ENCODE assay signal across 15 cellular contexts in genomic region chr16:85401917-85402766, GRCh38.
DNase-seq lines count a peak whose midpoint lies in the region; ATAC-seq, FAIRE-seq and TF ChIP-seq lines count a peak whose summit lies in the region.
"Had no signal": no experiment of that assay in that cellular context is flagged by ENCODE, and none has a peak within 500 bp of the region (broad histone marks: within the 10 kb centered on the region; RNA-seq: fewer than 3 reads in every experiment).

No MANE protein-coding gene starts in this region.

- no peaks in the 10 kb centered on the region for H3K27me3 Mint-ChIP-seq in activated CD4-positive, alpha-beta memory T cell treated with anti-CD3 and anti-CD28 coated beads for 36 hours
- no peaks in the 10 kb centered on the region for H3K27me3 Mint-ChIP-seq in activated CD4-positive, alpha-beta memory T cell treated with anti-CD3 and anti-CD28 coated beads, Interleukin-2, amount 10 ng/mL, durations not matched to agents 7 days and 5 days
- H3K27me3 Mint-ChIP-seq in T-helper 17 cell: no peaks in the 10 kb centered on the region
- H3K27me3 Mint-ChIP-seq: activated naive CD4-positive, alpha-beta T cell treated with anti-CD3 and anti-CD28 coated beads, Interleukin-2, amount 50 U/mL, for 24 hours had no signal

- H3K9me3 ChIP-seq in T-helper 17 cell (ENCODE audit: control insufficient read depth, low read length, poor library complexity, severe bottlenecking): no peaks in the 10 kb centered on the region
- no peaks in the 10 kb centered on the region for H3K9me3 ChIP-seq in kidney (ENCODE audit: control insufficient read depth in 1 of 2, low read length in 2 of 2)
- H3K9me3 ChIP-seq: heart right ventricle had no signal

- no peaks in the 10 kb centered on the region for H3K9me3 Mint-ChIP-seq in activated CD4-positive, alpha-beta memory T cell treated with anti-CD3 and anti-CD28 coated beads for 36 hours
- H3K9me3 Mint-ChIP-seq in activated CD4-positive, alpha-beta memory T cell treated with anti-CD3 and anti-CD28 coated beads, Interleukin-2, amount 10 ng/mL, durations not matched to agents 7 days and 5 days: no peaks in the 10 kb centered on the region
- H3K9me3 Mint-ChIP-seq: activated naive CD4-positive, alpha-beta T cell treated with anti-CD3 and anti-CD28 coated beads, Interleukin-2, amount 50 U/mL, for 24 hours had no signal

- no peaks in the 10 kb centered on the region for H3K4me1 Mint-ChIP-seq in activated CD4-positive, alpha-beta memory T cell treated with anti-CD3 and anti-CD28 coated beads for 36 hours (ENCODE audit: low read depth)
- no peaks in the 10 kb centered on the region for H3K4me1 Mint-ChIP-seq in activated CD4-positive, alpha-beta memory T cell treated with anti-CD3 and anti-CD28 coated beads, Interleukin-2, amount 10 ng/mL, durations not matched to agents 7 days and 5 days
- H3K4me1 Mint-ChIP-seq in T-helper 17 cell: no peaks in the 10 kb centered on the region
- H3K4me1 Mint-ChIP-seq: activated naive CD4-positive, alpha-beta T cell treated with anti-CD3 and anti-CD28 coated beads, Interleukin-2, amount 50 U/mL, for 24 hours had no signal

- no peak overlapping the region for H3K9ac ChIP-seq in kidney (ENCODE audit: low read length in 2 of 2)

- ATAC-seq in T-helper 17 cell: no peak
- peak; percentile 15 for ATAC-seq in sciatic nerve
- ATAC-seq in HG03442 (IDR thresholded peaks at IDR 0.05; ENCODE audit: unreplicated experiment): no peak

- no peak for FAIRE-seq in kidney (lab: Jason Lieb, UNC)

- no peaks in the 10 kb centered on the region for H3K36me3 Mint-ChIP-seq in activated CD4-positive, alpha-beta memory T cell treated with anti-CD3 and anti-CD28 coated beads for 36 hours
- H3K36me3 Mint-ChIP-seq in activated CD4-positive, alpha-beta memory T cell treated with anti-CD3 and anti-CD28 coated beads, Interleukin-2, amount 10 ng/mL, durations not matched to agents 7 days and 5 days (ENCODE audit: low read depth): no peaks in the 10 kb centered on the region
- H3K36me3 Mint-ChIP-seq in T-helper 17 cell (ENCODE audit: low read depth): no peaks in the 10 kb centered on the region
- H3K36me3 Mint-ChIP-seq: activated naive CD4-positive, alpha-beta T cell treated with anti-CD3 and anti-CD28 coated beads, Interleukin-2, amount 50 U/mL, for 24 hours had no signal

- no peaks in the 10 kb centered on the region for H3K36me3 ChIP-seq in kidney (ENCODE audit: control insufficient read depth in 1 of 2, insufficient read depth in 2 of 2, low read length in 2 of 2)
- H3K36me3 ChIP-seq: heart right ventricle had no signal

- H3K27ac ChIP-seq in kidney (ENCODE audit: low read depth in 2 of 2, low read length in 2 of 2): no peak overlapping the region
- H3K27ac ChIP-seq: HL-60 had no signal

- no peak overlapping the region for H3K27ac Mint-ChIP-seq in activated CD4-positive, alpha-beta memory T cell treated with anti-CD3 and anti-CD28 coated beads for 36 hours
- H3K27ac Mint-ChIP-seq in activated CD4-positive, alpha-beta memory T cell treated with anti-CD3 and anti-CD28 coated beads, Interleukin-2, amount 10 ng/mL, durations not matched to agents 7 days and 5 days: no peak overlapping the region
- H3K27ac Mint-ChIP-seq in T-helper 17 cell: no peak overlapping the region
- H3K27ac Mint-ChIP-seq: activated naive CD4-positive, alpha-beta T cell treated with anti-CD3 and anti-CD28 coated beads, Interleukin-2, amount 50 U/mL, for 24 hours had no signal

- no peak for TF ChIP-seq CTCF in kidney (IDR thresholded peaks at IDR 0.05; ENCODE audit: borderline replicate concordance, extremely low read depth, insufficient read depth)

- CTCF ChIA-PET in activated CD4-positive, alpha-beta memory T cell treated with anti-CD3 and anti-CD28 coated beads for 36 hours (lab: Charles Lee): interaction anchor here (1.1 to 2.6 kb wide), 6 partner anchors 9 to 214 kb away, joined by 3 to 8 read pairs (median 4); no protein-coding TSS in a partner anchor
- CTCF ChIA-PET in activated CD4-positive, alpha-beta memory T cell treated with anti-CD3 and anti-CD28 coated beads, Interleukin-2, amount 10 ng/mL, durations not matched to agents 7 days and 5 days (lab: Charles Lee): no interaction called here

- no peak overlapping the region for H3K4me3 ChIP-seq in kidney (ENCODE audit: low read length in 2 of 2)
- H3K4me3 ChIP-seq: heart right ventricle had no signal

- intact Hi-C loops in activated CD4-positive, alpha-beta memory T cell treated with anti-CD3 and anti-CD28 coated beads for 36 hours (cut with micrococcal nuclease): no loop called here
- intact Hi-C loops in kidney (cut with DNase I) (no loop called here), sciatic nerve (cut with DNase I) (no loop called here)

- peak; percentile 5 for DNase-seq in activated CD4-positive, alpha-beta memory T cell treated with anti-CD3 and anti-CD28 coated beads for 36 hours
- DNase-seq in activated CD4-positive, alpha-beta memory T cell treated with anti-CD3 and anti-CD28 coated beads, Interleukin-2, amount 10 ng/mL, durations not matched to agents 7 days and 5 days: no peak
- DNase-seq in T-helper 17 cell (peak in 2 of 3 donors; percentile 1 to 3), kidney (peak; percentile 53), sciatic nerve (ENCODE audit: low spot score) (peak; percentile 53), NCI-H345 (lab: John Stamatoyannopoulos, UW) (no peak), pons (ENCODE audit: low spot score) (no peak)
- DNase-seq: ACHN; activated CD4-positive, alpha-beta T cell treated with anti-CD3 and anti-CD28 coated beads, Interleukin-2, amount 50 U/mL, for 48 hours; NCI-H187; NCI-H526 treated with DMSO at 0.1 percent for 48 hours had no signal

- peaks cover 0 to 5% of the 10 kb centered on the region in 2 donors for H3K4me1 ChIP-seq in kidney (ENCODE audit: control insufficient read depth in 1 of 2, insufficient read depth in 1 of 2, low read depth in 1 of 2, low read length in 2 of 2)

- POLR2A ChIA-PET in activated CD4-positive, alpha-beta memory T cell treated with anti-CD3 and anti-CD28 coated beads for 36 hours (lab: Charles Lee): no interaction called here
- POLR2A ChIA-PET in activated CD4-positive, alpha-beta memory T cell treated with anti-CD3 and anti-CD28 coated beads, Interleukin-2, amount 10 ng/mL, durations not matched to agents 7 days and 5 days (lab: Charles Lee): no interaction called here

- no peak overlapping the region for H3K4me3 Mint-ChIP-seq in activated CD4-positive, alpha-beta memory T cell treated with anti-CD3 and anti-CD28 coated beads for 36 hours
- no peak overlapping the region for H3K4me3 Mint-ChIP-seq in activated CD4-positive, alpha-beta memory T cell treated with anti-CD3 and anti-CD28 coated beads, Interleukin-2, amount 10 ng/mL, durations not matched to agents 7 days and 5 days
- no peak overlapping the region for H3K4me3 Mint-ChIP-seq in T-helper 17 cell
- H3K4me3 Mint-ChIP-seq: activated naive CD4-positive, alpha-beta T cell treated with anti-CD3 and anti-CD28 coated beads, Interleukin-2, amount 50 U/mL, for 24 hours had no signal

Comparison
In these comparisons a context has a peak if more than half of its experiments do, and no peak if none do; other contexts are left out.
1. DNase-seq: peak in activated CD4-positive, alpha-beta memory T cell treated with anti-CD3 and anti-CD28 coated beads for 36 hours (single experiment), T-helper 17 cell (2 of 3), kidney (single experiment) and sciatic nerve (single experiment); none in activated CD4-positive, alpha-beta memory T cell treated with anti-CD3 and anti-CD28 coated beads, Interleukin-2, amount 10 ng/mL, durations not matched to agents 7 days and 5 days (single experiment), NCI-H345 (single experiment) and pons (single experiment).